12 cellular contexts compared by ENCODE assay signal in the genomic region with DNA sequence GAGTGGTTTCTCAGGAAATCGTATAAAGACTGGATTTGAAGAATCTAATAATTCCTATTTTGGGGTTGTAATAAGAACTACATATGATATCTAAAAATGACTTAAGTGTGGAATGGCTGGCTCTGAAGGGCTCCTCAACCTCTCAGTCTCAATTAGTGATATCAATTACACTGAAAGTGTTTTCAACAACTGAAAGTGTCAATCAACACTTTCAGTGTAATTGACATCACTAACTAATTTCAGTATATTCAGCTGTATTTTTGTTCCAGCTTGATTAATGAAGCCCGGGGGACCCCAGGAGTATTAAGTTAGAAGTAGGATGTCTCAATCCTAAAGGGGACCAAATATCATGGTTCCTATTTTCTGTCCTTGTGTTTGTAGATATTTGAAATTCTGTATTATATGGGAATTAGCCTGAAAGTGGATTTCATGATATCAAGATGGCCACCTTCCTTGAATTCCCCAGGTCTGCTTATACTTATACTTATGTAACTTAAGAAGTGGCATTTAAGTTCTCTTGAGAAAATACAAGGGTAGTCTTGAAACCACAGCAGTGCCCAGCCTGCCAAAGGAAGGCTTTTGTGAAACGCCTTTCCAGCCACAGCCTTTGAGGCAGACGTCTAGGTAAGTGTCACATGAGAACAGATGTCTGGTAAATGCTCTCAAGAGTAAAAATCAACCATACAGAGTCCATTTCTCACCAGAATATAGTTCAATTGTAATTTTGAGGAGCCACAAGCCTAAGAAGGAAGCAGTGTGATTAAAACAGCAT. TPM values are rescaled to one million over a fixed set of nuclear protein-coding genes. Genes with fewer than 3 reads are reported as not detected.
A peak's percentile ranks its signal among the peaks of the same experiment; 100 is the strongest.
DNase-seq lines count a peak whose midpoint lies in the region; ATAC-seq and TF ChIP-seq lines count a peak whose summit lies in the region.
"Had no signal": no experiment of that assay in that cellular context is flagged by ENCODE, and none has a peak within 500 bp of the region (broad histone marks: within the 10 kb centered on the region; RNA-seq: fewer than 3 reads in every experiment).

No MANE protein-coding gene starts in this region.

- in situ Hi-C loops in GM13977 (cut with MboI; ENCODE audit: low pct_unique_long_range_greater_than_20kb, low sequenced_read_pairs, unreplicated experiment): no loop called here

- ATAC-seq in HG02642 (IDR thresholded peaks at IDR 0.05; ENCODE audit: poor library complexity, unreplicated experiment): no peak
- ATAC-seq: naive thymus-derived CD8-positive, alpha-beta T cell had no signal

- peaks cover 66% of the 10 kb centered on the region for H3K4me1 ChIP-seq in skeletal muscle satellite cell (ENCODE audit: control insufficient read depth, insufficient read depth, low read length)

- DNase-seq in DMS 273 (lab: John Stamatoyannopoulos, UW; ENCODE audit: unreplicated experiment) (peak; percentile 46), DMS 273 treated with DMSO at 0.1 percent for 48 hours (lab: John Stamatoyannopoulos, UW) (no peak), NB4 (ENCODE audit: low read depth) (peak; percentile 21), choroid plexus epithelial cell (ENCODE audit: low read depth) (peak; percentile 45), GM13977 (ENCODE audit: low spot score) (no peak)
- DNase-seq in activated naive CD4-positive, alpha-beta T cell treated with anti-CD3 and anti-CD28 coated beads, Interleukin-2, amount 50 U/mL, for 16 hours: no peak
- DNase-seq: brain microvascular endothelial cell; naive thymus-derived CD8-positive, alpha-beta T cell; NCI-H1436 treated with DMSO at 0.1 percent for 48 hours had no signal

- no peaks in the 10 kb centered on the region for H3K27me3 ChIP-seq in skeletal muscle satellite cell (ENCODE audit: control insufficient read depth, insufficient read depth, low read length)
- H3K27me3 ChIP-seq: brain microvascular endothelial cell had no signal

- H3K9me3 ChIP-seq in skeletal muscle satellite cell (replicated peaks; ENCODE audit: low read length): no peaks in the 10 kb centered on the region
- H3K9me3 ChIP-seq: tibial nerve had no signal

- TF ChIP-seq POLR2A in NB4 (IDR thresholded peaks at IDR 0.05; ENCODE audit: extremely low read depth, insufficient read length): no peak

- peaks cover 19% of the 10 kb centered on the region for H3K36me3 ChIP-seq in skeletal muscle satellite cell (ENCODE audit: insufficient read depth, low read length)
- H3K36me3 ChIP-seq: tibial nerve had no signal

- TF ChIP-seq CTCF in NB4 (IDR thresholded peaks at IDR 0.05; ENCODE audit: low read depth, low read length) (no peak), choroid plexus epithelial cell (conservative IDR thresholded peaks at IDR 0.05; ENCODE audit: low read depth, low read length) (no peak), GM13977 (IDR thresholded peaks at IDR 0.05; ENCODE audit: extremely low read depth, insufficient read depth, missing control alignments) (no peak)

- H3K4me2 ChIP-seq in skeletal muscle satellite cell (ENCODE audit: low read length): peak overlapping the region; percentile 23

- no peak overlapping the region for H3K9ac ChIP-seq in skeletal muscle satellite cell (ENCODE audit: low read depth, low read length)

- H3K4me3 ChIP-seq in NB4 (ENCODE audit: low read depth, low read length) (no peak overlapping the region), choroid plexus epithelial cell (ENCODE audit: low read depth, low read length) (no peak overlapping the region), skeletal muscle satellite cell (ENCODE audit: low read length) (no peak overlapping the region)
- H3K4me3 ChIP-seq: tibial nerve had no signal

RNA-seq across cellular contexts. Expression of gene BASP1, which starts 4.6 kb away (rescaled TPM):
- 57.0 and 75.8 TPM in 2 replicates for total RNA-seq in skeletal muscle satellite cell (2012; rRNA removed)

Comparison
In these comparisons a context has a peak if more than half of its experiments do, and no peak if none do; other contexts are left out.
1. DNase-seq: peak in DMS 273 (single experiment), NB4 (single experiment) and choroid plexus epithelial cell (single experiment); none in DMS 273 treated with DMSO at 0.1 percent for 48 hours (single experiment), activated naive CD4-positive, alpha-beta T cell treated with anti-CD3 and anti-CD28 coated beads, Interleukin-2, amount 50 U/mL, for 16 hours (single experiment) and GM13977 (single experiment).